In the genomic region with DNA sequence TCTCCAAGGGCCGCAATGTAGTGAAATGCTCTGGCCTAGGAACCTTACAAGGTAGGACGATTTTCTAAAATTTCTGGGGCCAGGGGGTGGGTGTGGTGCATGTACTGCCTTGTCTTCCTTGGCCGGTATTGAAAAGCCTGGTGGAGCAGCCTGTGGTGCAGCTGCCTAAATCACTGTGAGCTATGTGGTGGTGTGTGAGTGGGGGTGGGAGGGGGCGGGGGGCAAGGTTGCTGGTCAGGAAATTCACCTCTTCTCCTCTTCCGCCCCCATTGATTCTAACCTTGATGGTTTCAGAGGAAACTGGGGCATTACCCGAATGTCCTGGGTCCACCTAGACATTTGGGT, we compare ENCODE assay signal across 10 cellular contexts.
A peak's percentile ranks its signal among the peaks of the same experiment; 100 is the strongest.
DNase-seq lines count a peak whose midpoint lies in the region; ATAC-seq and TF ChIP-seq lines count a peak whose summit lies in the region.
"Had no signal": no experiment of that assay in that cellular context is flagged by ENCODE, and none has a peak within 500 bp of the region (broad histone marks: within the 10 kb centered on the region; RNA-seq: fewer than 3 reads in every experiment).

No MANE protein-coding gene starts in this region.

- peaks cover 47% of the 10 kb centered on the region for H3K4me1 Mint-ChIP-seq in mesothelial cell of epicardium

- H3K4me3 Mint-ChIP-seq in mesothelial cell of epicardium, result peak overlapping the region; percentile 80
- H3K4me3 Mint-ChIP-seq: effector memory CD8-positive, alpha-beta T cell had no signal

- no peak for ATAC-seq in GM21717 (IDR thresholded peaks at IDR 0.05; ENCODE audit: unreplicated experiment)
- ATAC-seq in left lung, result no peak
- ATAC-seq: effector memory CD8-positive, alpha-beta T cell had no signal

- H3K4me3 ChIP-seq in AG04450 (ENCODE audit: low read depth, low read length), result peak overlapping the region; percentile 39
- H3K4me3 ChIP-seq in WI38 (ENCODE audit: low read depth, low read length), result peak overlapping the region; percentile 20; the same call in 1 of the 2 replicates
- H3K4me3 ChIP-seq in esophagus (ENCODE audit: low read depth in 1 of 2, low read length in 2 of 2), result peak overlapping the region; percentile 46 to 47
- H3K4me3 ChIP-seq in left lung, result no peak overlapping the region

- no peaks in the 10 kb centered on the region for H3K27me3 Mint-ChIP-seq in mesothelial cell of epicardium (ENCODE audit: low read depth)

- H3K9me3 ChIP-seq in AG04450 (ENCODE audit: control insufficient read depth, insufficient read depth, low read length) (no peaks in the 10 kb centered on the region), esophagus (ENCODE audit: control insufficient read depth in 2 of 2, insufficient read depth in 1 of 2, low read depth in 1 of 2, low read length in 1 of 2) (no peaks in the 10 kb centered on the region), left lung (no peaks in the 10 kb centered on the region)

- H3K27me3 ChIP-seq in AG04450 (ENCODE audit: control insufficient read depth, insufficient read depth, low read length) (no peaks in the 10 kb centered on the region), esophagus (ENCODE audit: control insufficient read depth in 1 of 2, insufficient read depth in 2 of 2, low read length in 2 of 2) (no peaks in the 10 kb centered on the region), left lung (no peaks in the 10 kb centered on the region)

- 49 to 59% methylated on average over 6 of the region's 6 CpGs for whole genome bisulfite sequencing in esophagus, 2 donors

- no peaks in the 10 kb centered on the region for H3K9me3 Mint-ChIP-seq in mesothelial cell of epicardium
- H3K9me3 Mint-ChIP-seq: effector memory CD8-positive, alpha-beta T cell had no signal

- H3K27ac Mint-ChIP-seq in mesothelial cell of epicardium, result no peak overlapping the region
- H3K27ac Mint-ChIP-seq: effector memory CD8-positive, alpha-beta T cell had no signal

- H3K36me3 Mint-ChIP-seq in mesothelial cell of epicardium, result no peaks in the 10 kb centered on the region

- peaks cover 2 to 17% of the 10 kb centered on the region in 2 donors for H3K4me1 ChIP-seq in esophagus (ENCODE audit: control insufficient read depth in 2 of 2, insufficient read depth in 2 of 2, low read length in 1 of 2)
- H3K4me1 ChIP-seq in left lung, result no peaks in the 10 kb centered on the region

- CTCF ChIA-PET in AG04450 (lab: Charles Lee), result interaction anchor here (0.6 to 3.2 kb wide), 4 partner anchors 13 to 105 kb away, joined by 3 to 15 read pairs (median 10); no protein-coding TSS in a partner anchor

- TF ChIP-seq CTCF in AG04450 (IDR thresholded peaks at IDR 0.05; ENCODE audit: low read depth, low read length), result no peak
- no peak for TF ChIP-seq CTCF in WI38 (IDR thresholded peaks at IDR 0.05; ENCODE audit: low read depth, low read length)
- no peak for TF ChIP-seq CTCF in mesothelial cell of epicardium (IDR thresholded peaks at IDR 0.05; ENCODE audit: unreplicated experiment)
- no peak for TF ChIP-seq CTCF in left lung (IDR thresholded peaks at IDR 0.05)

- H3K27ac ChIP-seq in AG04450 (ENCODE audit: low read depth, low read length) (peak overlapping the region; percentile 43), esophagus (ENCODE audit: low read depth in 2 of 2, low read length in 1 of 2) (peak overlapping the region; percentile 35 to 74), left lung (no peak overlapping the region)
- H3K27ac ChIP-seq: VCaP had no signal

- no peaks in the 10 kb centered on the region for H3K36me3 ChIP-seq in esophagus (ENCODE audit: control insufficient read depth in 2 of 2, insufficient read depth in 2 of 2, low read length in 1 of 2)
- H3K36me3 ChIP-seq in left lung, result no peaks in the 10 kb centered on the region

- no peak for DNase-seq in AG04450 (ENCODE audit: low read depth, low spot score)
- DNase-seq in mesothelial cell of epicardium (ENCODE audit: low spot score in 2 of 2, unreplicated experiment in 2 of 2), result no peak
- no peak for DNase-seq in NCI-H748 (lab: John Stamatoyannopoulos, UW; ENCODE audit: unreplicated experiment)
- DNase-seq in left lung, result no peak
- no peak for DNase-seq in GM03348 (ENCODE audit: low spot score)
- DNase-seq: effector memory CD8-positive, alpha-beta T cell had no signal

- intact Hi-C loops in left lung (cut with DNase I), result no loop called here

- POLR2A ChIA-PET in AG04450 (lab: Yijun Ruan, JAX), result interaction anchor here (0.8 kb wide), 1 partner anchor 35 kb away, joined by 3 read pairs; no protein-coding TSS in a partner anchor

Comparison
In these comparisons a context has a peak if more than half of its experiments do, and no peak if none do; other contexts are left out.
1. H3K27ac ChIP-seq: peak in AG04450 (single experiment) and esophagus (2 of 2); none in left lung (0 of 2).
2. H3K4me3 ChIP-seq: peak in AG04450 (single experiment), WI38 (single experiment) and esophagus (2 of 2); none in left lung (0 of 2).